ENCODE assay signal across 1 cellular context in the genomic region with DNA sequence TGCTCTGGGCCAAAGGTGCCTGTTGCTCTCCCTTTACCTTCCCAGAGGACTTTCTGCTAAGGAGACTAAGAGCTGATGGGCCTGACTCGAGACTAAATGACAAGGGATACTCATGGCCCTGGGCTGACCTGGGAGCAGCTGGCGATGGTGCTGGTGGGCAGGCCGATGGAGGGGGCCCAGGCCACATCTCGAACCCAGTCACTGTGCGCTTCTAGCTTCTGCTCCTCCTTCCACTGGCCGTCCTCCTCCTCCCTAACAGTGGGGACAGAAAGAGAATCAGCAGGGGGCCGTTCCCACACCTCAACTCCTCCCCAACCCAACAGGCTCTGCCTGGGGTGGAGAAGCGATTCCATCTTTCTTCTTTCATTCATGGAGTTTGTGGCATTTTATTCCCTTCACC.
TF ChIP-seq lines count a peak whose summit lies in the region.

No MANE protein-coding gene starts in this region.

TF ChIP-seq in GM12878, 131 proteins besides CTCF, POLR2A, EP300 and RAD21:
- TF ChIP-seq POLR2AphosphoS5 (IDR thresholded peaks at IDR 0.05; ENCODE audit: low read length) (0 out of 2 replicates have a peak, but pooled peaks have one; percentile 22), CBX3 (IDR thresholded peaks at IDR 0.05; ENCODE audit: borderline replicate concordance, low read depth) (no peak)
